In genomic region chr1:30523055-30524020, GRCh38 we compare ENCODE assay signal across 1 cellular context.
TF ChIP-seq lines count a peak whose summit lies in the region.

No MANE protein-coding gene starts in this region.

TF ChIP-seq in GM23338, 12 proteins besides CTCF, POLR2A, EP300 and RAD21 (continued from another document):
- TF ChIP-seq ZNF462 (CRISPR knock-in tag; IDR thresholded peaks at IDR 0.05) (no peak), NANOG (IDR thresholded peaks at IDR 0.05; ENCODE audit: borderline replicate concordance) (no peak), POLR2AphosphoS5 (IDR thresholded peaks at IDR 0.05; ENCODE audit: low read depth) (no peak), ZNF114 (CRISPR knock-in tag; IDR thresholded peaks at IDR 0.05) (no peak), STAT1 (IDR thresholded peaks at IDR 0.05; ENCODE audit: unreplicated experiment) (no peak), CREB1 (CRISPR knock-in tag; IDR thresholded peaks at IDR 0.05; ENCODE audit: low read depth) (no peak), ETS1 (IDR thresholded peaks at IDR 0.05) (no peak), ZNF331 (CRISPR knock-in tag; IDR thresholded peaks at IDR 0.05; ENCODE audit: low read depth) (no peak), EZH2 (IDR thresholded peaks at IDR 0.05; ENCODE audit: low read depth, unreplicated experiment) (no peak), REST (IDR thresholded peaks at IDR 0.05; ENCODE audit: unreplicated experiment) (no peak), JUNB (IDR thresholded peaks at IDR 0.05; ENCODE audit: unreplicated experiment) (no peak)
